ENCODE assay signal across 1 cellular context in the genomic region with DNA sequence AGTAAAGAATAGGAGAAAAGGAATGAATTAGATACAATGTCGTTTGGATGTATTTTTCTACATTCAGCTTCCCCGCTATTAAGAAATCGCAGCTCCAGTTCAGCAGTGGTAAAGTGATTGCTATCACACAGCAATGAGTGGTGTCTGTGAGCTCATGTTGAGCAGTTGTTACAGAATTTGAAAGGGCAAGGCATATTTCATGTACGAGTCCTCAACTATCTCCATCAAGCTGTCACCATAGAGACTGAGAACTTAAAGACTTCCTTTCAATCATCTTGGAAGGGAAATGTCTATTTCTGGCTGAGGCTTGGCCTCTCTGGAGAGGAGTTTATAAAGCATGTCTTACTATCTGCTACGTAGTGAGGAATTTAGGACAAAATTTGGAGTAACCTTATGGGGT.
TF ChIP-seq lines count a peak whose summit lies in the region.

No MANE protein-coding gene starts in this region.

TF ChIP-seq in IMR-90, 13 proteins besides CTCF, POLR2A, EP300 and RAD21 (continued from another document):
- TF ChIP-seq USF2 (IDR thresholded peaks at IDR 0.05; ENCODE audit: low read depth, low read length), result no peak
- TF ChIP-seq, protein P1, sequence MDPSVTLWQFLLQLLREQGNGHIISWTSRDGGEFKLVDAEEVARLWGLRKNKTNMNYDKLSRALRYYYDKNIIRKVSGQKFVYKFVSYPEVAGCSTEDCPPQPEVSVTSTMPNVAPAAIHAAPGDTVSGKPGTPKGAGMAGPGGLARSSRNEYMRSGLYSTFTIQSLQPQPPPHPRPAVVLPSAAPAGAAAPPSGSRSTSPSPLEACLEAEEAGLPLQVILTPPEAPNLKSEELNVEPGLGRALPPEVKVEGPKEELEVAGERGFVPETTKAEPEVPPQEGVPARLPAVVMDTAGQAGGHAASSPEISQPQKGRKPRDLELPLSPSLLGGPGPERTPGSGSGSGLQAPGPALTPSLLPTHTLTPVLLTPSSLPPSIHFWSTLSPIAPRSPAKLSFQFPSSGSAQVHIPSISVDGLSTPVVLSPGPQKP (IDR thresholded peaks at IDR 0.05; ENCODE audit: borderline replicate concordance, low read depth, low read length), result no peak
TF ChIP-seq in IMR-90: peak in this region for 0.
